Comparison of ENCODE assay signal across 9 cellular contexts in genomic region chr11:74024630-74025029, GRCh38. TPM values are rescaled to one million over a fixed set of nuclear protein-coding genes. Genes with fewer than 3 reads are reported as not detected.
DNase-seq lines count a peak whose midpoint lies in the region; ATAC-seq, FAIRE-seq and TF ChIP-seq lines count a peak whose summit lies in the region.
"Had no signal": no experiment of that assay in that cellular context is flagged by ENCODE, and none has a peak within 500 bp of the region (broad histone marks: within the 10 kb centered on the region; RNA-seq: fewer than 3 reads in every experiment).

No MANE protein-coding gene starts in this region.

- peaks cover 50% of the 10 kb centered on the region for H3K4me1 Mint-ChIP-seq in activated T-cell treated with anti-CD3 and anti-CD28 coated beads, Interleukin-2, amount 50 U/mL, for 72 hours (ENCODE audit: low read depth)

- DNase-seq in activated naive CD4-positive, alpha-beta T cell treated with Interleukin-2 at 50 U/mL for 16 hours = peak; percentile 56
- DNase-seq in activated naive CD4-positive, alpha-beta T cell treated with anti-CD3 and anti-CD28 coated beads, Interleukin-2, amount 50 U/mL, for 16 hours = no peak
- peak; percentile 73 to 81 for DNase-seq in activated T-cell treated with anti-CD3 and anti-CD28 coated beads, Interleukin-2, amount 50 U/mL, for 72 hours
- DNase-seq in Right ventricle myocardium superior (peak; percentile 86), SHP77 (lab: John Stamatoyannopoulos, UW) (no peak), H54 (ENCODE audit: insufficient read length, low spot score) (no peak), retina (no peak)
- DNase-seq: SJCRH30 had no signal

- H3K4me3 Mint-ChIP-seq in activated T-cell treated with anti-CD3 and anti-CD28 coated beads, Interleukin-2, amount 50 U/mL, for 72 hours = peak overlapping the region; percentile 46 to 75

- ATAC-seq in activated T-cell treated with anti-CD3 and anti-CD28 coated beads, Interleukin-2, amount 50 U/mL, for 72 hours (replicated peaks in 1 of 2) = peak; percentile 38 to 55
- ATAC-seq in Right ventricle myocardium superior (ENCODE audit: poor library complexity) = peak; percentile 39

- intact Hi-C loops in Right ventricle myocardium superior (cut with DNase I) = loop anchor here (10.0 kb wide), 1 partner anchor 60 kb away; no protein-coding TSS in a partner anchor

- H3K36me3 Mint-ChIP-seq in activated T-cell treated with anti-CD3 and anti-CD28 coated beads, Interleukin-2, amount 50 U/mL, for 72 hours (ENCODE audit: insufficient read depth in 2 of 2) = peaks cover 3 to 8% of the 10 kb centered on the region in 2 donors

- H3K4me3 ChIP-seq in subcutaneous abdominal adipose tissue (ENCODE audit: low read depth in 1 of 5, low read length in 5 of 5) = no peak overlapping the region
- H3K4me3 ChIP-seq: SJCRH30 had no signal

- no peak overlapping the region for H3K9ac ChIP-seq in subcutaneous abdominal adipose tissue (ENCODE audit: low read length in 5 of 5)

- no peaks in the 10 kb centered on the region for H3K27me3 ChIP-seq in subcutaneous abdominal adipose tissue (ENCODE audit: control insufficient read depth in 5 of 5, insufficient read depth in 4 of 5, low read length in 5 of 5)
- H3K27me3 ChIP-seq: SJCRH30 had no signal

- H3K27ac Mint-ChIP-seq in activated T-cell treated with anti-CD3 and anti-CD28 coated beads, Interleukin-2, amount 50 U/mL, for 72 hours = peak overlapping the region; percentile 96

- FAIRE-seq in H54 (lab: Jason Lieb, UNC) = no peak

- no peaks in the 10 kb centered on the region for H3K27me3 Mint-ChIP-seq in activated T-cell treated with anti-CD3 and anti-CD28 coated beads, Interleukin-2, amount 50 U/mL, for 72 hours (ENCODE audit: low read depth)

- no peak for TF ChIP-seq POLR2A in H54 (IDR thresholded peaks at IDR 0.05; ENCODE audit: low read depth, low read length)

- H3K4me1 ChIP-seq in subcutaneous abdominal adipose tissue (ENCODE audit: control insufficient read depth in 5 of 5, insufficient read depth in 5 of 5, low read length in 5 of 5) = peaks cover 3 to 50% (median 25%) of the 10 kb centered on the region in 5 donors
- H3K4me1 ChIP-seq: SJCRH30 had no signal

- H3K36me3 ChIP-seq in subcutaneous abdominal adipose tissue (ENCODE audit: control insufficient read depth in 5 of 5, insufficient read depth in 5 of 5, low read length in 5 of 5) = peaks cover 0 to 9% (median 3%) of the 10 kb centered on the region in 5 donors
- H3K36me3 ChIP-seq: SJCRH30 had no signal

- no peaks in the 10 kb centered on the region for H3K9me3 ChIP-seq in subcutaneous abdominal adipose tissue (ENCODE audit: control insufficient read depth in 5 of 5, low read length in 5 of 5)
- H3K9me3 ChIP-seq: SJCRH30 had no signal

- H3K27ac ChIP-seq in subcutaneous abdominal adipose tissue (ENCODE audit: low read depth, low read length) = peak overlapping the region; percentile 43
- H3K27ac ChIP-seq: SJCRH30 had no signal

- no peaks in the 10 kb centered on the region for H3K9me3 Mint-ChIP-seq in activated T-cell treated with anti-CD3 and anti-CD28 coated beads, Interleukin-2, amount 50 U/mL, for 72 hours

RNA-seq across cellular contexts. Expression of gene UCP3, which starts 15.7 kb away (rescaled TPM):
- total RNA-seq in activated T-cell treated with anti-CD3 and anti-CD28 coated beads, Interleukin-2, amount 50 U/mL, for 72 hours = 1 to 10 TPM; 3.7 to 5.4 TPM
- 17.2 TPM for total RNA-seq in Right ventricle myocardium superior

RNA-seq across cellular contexts. Expression of gene UCP2, which starts 42.0 kb away (rescaled TPM):
- 100 to 1,000 TPM; 152 to 198 TPM for total RNA-seq in activated T-cell treated with anti-CD3 and anti-CD28 coated beads, Interleukin-2, amount 50 U/mL, for 72 hours
- 25.8 TPM for total RNA-seq in Right ventricle myocardium superior

Comparison
In these comparisons a context has a peak if more than half of its experiments do, and no peak if none do; other contexts are left out.
1. DNase-seq: peak in activated naive CD4-positive, alpha-beta T cell treated with Interleukin-2 at 50 U/mL for 16 hours (single experiment), activated T-cell treated with anti-CD3 and anti-CD28 coated beads, Interleukin-2, amount 50 U/mL, for 72 hours (2 of 2) and Right ventricle myocardium superior (single experiment); none in activated naive CD4-positive, alpha-beta T cell treated with anti-CD3 and anti-CD28 coated beads, Interleukin-2, amount 50 U/mL, for 16 hours (single experiment), SHP77 (0 of 2), H54 (single experiment) and retina (single experiment).